21 cellular contexts compared by ENCODE assay signal in the genomic region with DNA sequence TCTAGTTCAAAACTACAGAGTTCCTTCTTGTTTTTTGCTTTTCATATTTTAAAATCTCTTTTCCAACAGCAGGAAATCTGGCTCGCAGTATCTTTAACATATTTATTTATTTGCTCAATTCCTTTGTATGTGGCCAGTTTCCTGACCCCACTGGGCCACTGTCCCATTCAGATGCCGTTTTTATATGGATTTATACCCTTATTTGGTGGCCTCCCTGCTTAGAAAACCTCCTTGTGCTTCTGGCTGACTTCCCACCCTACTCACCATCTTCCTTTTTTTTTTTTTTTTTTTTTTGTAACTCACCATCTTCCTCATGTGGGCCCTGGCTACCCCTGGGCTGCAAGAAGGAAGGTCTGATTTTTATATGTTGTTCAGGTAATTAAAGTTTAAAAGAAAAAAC.
"Had no signal": no experiment of that assay in that cellular context is flagged by ENCODE, and none has a peak within 500 bp of the region (broad histone marks: within the 10 kb centered on the region; RNA-seq: fewer than 3 reads in every experiment).

No MANE protein-coding gene starts in this region.

- H3K36me3 ChIP-seq: thoracic aorta had no signal

- H3K4me3 ChIP-seq: gastroesophageal sphincter, heart right ventricle, thoracic aorta had no signal

- H3K27ac ChIP-seq: neutrophil, thoracic aorta had no signal

- H3K27me3 ChIP-seq: gastroesophageal sphincter, heart right ventricle, neutrophil had no signal

- FAIRE-seq: small intestine, TTC549 had no signal

- H3K9me3 ChIP-seq: gastroesophageal sphincter, heart right ventricle, neutrophil, thoracic aorta had no signal

- DNase-seq: activated B cell treated with CpG ODN at 0.5 μM for 24 hours; activated CD4-positive, alpha-beta T cell treated with anti-CD3 and anti-CD28 coated beads, Interleukin-2, amount 10 ng/mL, durations not matched to agents 24 days and 14 days; activated CD8-positive, alpha-beta memory T cell treated with anti-CD3 and anti-CD28 coated beads, Interleukin-2, amount 50 U/mL, for 4 hours; activated CD8-positive, alpha-beta T cell treated with anti-CD3 and anti-CD28 coated beads, Interleukin-2, amount 10 ng/mL, durations not matched to agents 7 days and 5 days; activated gamma-delta T cell; activated T-cell treated with anti-CD3 and anti-CD28 coated beads, Interleukin-2, amount 50 U/mL, for 72 hours; cortex of kidney; effector CD8-positive, alpha-beta T cell; heart right ventricle; left colon; mammary epithelial cell; naive thymus-derived CD8-positive, alpha-beta T cell; posterior cingulate gyrus; right cardiac atrium; small intestine; stimulated activated naive CD8-positive, alpha-beta T cell treated with anti-CD3 and anti-CD28 coated beads, Interleukin-15, amount 100 ng/mL, for 72 hours; T-helper 2 cell had no signal
